9 cellular contexts compared by ENCODE assay signal in the genomic region with DNA sequence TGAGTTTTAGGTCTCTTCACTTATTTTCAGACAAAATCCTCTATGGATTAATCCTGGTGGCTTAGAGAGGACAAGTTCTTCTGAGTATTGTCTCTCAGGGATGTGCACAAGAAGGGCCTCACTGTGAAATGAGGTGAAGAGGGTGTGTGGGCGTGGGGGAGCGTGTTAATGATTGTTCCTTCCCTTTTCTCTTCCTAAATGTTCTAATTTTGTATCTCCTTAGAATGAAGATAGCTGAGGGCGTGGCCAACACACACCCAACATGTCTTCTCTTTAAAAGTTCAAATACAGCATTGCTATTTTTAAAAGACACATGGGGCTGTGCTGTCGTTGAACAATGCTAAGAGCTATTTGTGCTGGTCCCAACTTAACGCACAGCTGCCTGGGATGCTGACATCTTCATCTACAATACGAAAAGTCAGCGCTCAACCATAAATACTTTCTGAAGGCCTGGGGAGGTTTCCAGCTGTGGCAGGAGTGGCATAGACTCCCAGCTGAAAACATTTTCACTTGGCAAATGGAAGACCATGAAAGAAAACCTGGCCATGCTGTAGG.
"Had no signal": no experiment of that assay in that cellular context is flagged by ENCODE, and none has a peak within 500 bp of the region (broad histone marks: within the 10 kb centered on the region; RNA-seq: fewer than 3 reads in every experiment).

No MANE protein-coding gene starts in this region.

- H3K27me3 ChIP-seq: sigmoid colon, uterus had no signal

- DNase-seq: activated CD4-positive, alpha-beta T cell treated with anti-CD3 and anti-CD28 coated beads, Interleukin-2, amount 50 U/mL, for 1 hour; activated effector memory CD4-positive, alpha-beta T cell treated with anti-CD3 and anti-CD28 coated beads, Interleukin-2, amount 50 U/mL, for 16 hours; activated T-cell treated with anti-CD3 and anti-CD28 coated beads, Interleukin-2, amount 50 U/mL, for 24 hours; foreskin melanocyte; sigmoid colon; stimulated activated CD4-positive, alpha-beta T cell treated with anti-CD3 and anti-CD28 coated beads, Interleukin-12 subunit alpha, Interleukin-12 subunit beta, amount 100 ng/mL, for 4 hours; stimulated activated naive CD8-positive, alpha-beta T cell treated with anti-CD3 and anti-CD28 coated beads, Interleukin-15, Interleukin-2, amounts not matched to agents 100 U/mL and 50 U/mL, for 24 hours; uterus had no signal

- H3K4me3 ChIP-seq: sigmoid colon, uterus had no signal

- H3K4me1 ChIP-seq: uterus had no signal

- ATAC-seq: left lobe of liver; stimulated activated naive CD8-positive, alpha-beta T cell treated with anti-CD3 and anti-CD28 coated beads, Interleukin-15, Interleukin-2, amounts not matched to agents 100 U/mL and 50 U/mL, for 24 hours had no signal

- H3K36me3 ChIP-seq: sigmoid colon, uterus had no signal

- H3K27ac ChIP-seq: uterus had no signal

- H3K9me3 ChIP-seq: sigmoid colon, uterus had no signal
